ENCODE assay signal across 27 cellular contexts in genomic region chr2:126860395-126860794, GRCh38. TPM values are rescaled to one million over a fixed set of nuclear protein-coding genes. Genes with fewer than 3 reads are reported as not detected.
DNase-seq lines count a peak whose midpoint lies in the region; ATAC-seq and TF ChIP-seq lines count a peak whose summit lies in the region.
"Had no signal": no experiment of that assay in that cellular context is flagged by ENCODE, and none has a peak within 500 bp of the region (broad histone marks: within the 10 kb centered on the region; RNA-seq: fewer than 3 reads in every experiment).

No MANE protein-coding gene starts in this region.

- RAD21 ChIA-PET in HCT116 (lab: Charles Lee; ENCODE audit: low non-redundant PET in 1 of 2, low total read pairs in 2 of 2, uncharacterized antibody in 2 of 2, unreplicated experiment in 2 of 2) = no interaction called here

- no peaks in the 10 kb centered on the region for H3K4me1 Mint-ChIP-seq in activated CD8-positive, alpha-beta memory T cell treated with anti-CD3 and anti-CD28 coated beads, Interleukin-2, amount 10 ng/mL, durations not matched to agents 7 days and 5 days
- H3K4me1 Mint-ChIP-seq: CD4-positive, alpha-beta memory T cell had no signal

- no peak overlapping the region for H3K27ac ChIP-seq in HCT116 (ENCODE audit: low read depth, low read length)
- H3K27ac ChIP-seq in coronary artery = no peak overlapping the region
- no peak overlapping the region for H3K27ac ChIP-seq in osteoblast (ENCODE audit: low read depth, low read length)
- H3K27ac ChIP-seq: BLaER1 treated with 17β-estradiol and CSF1 and Interleukin-3, amounts not matched to agents 10 nM and 100 nM; PC-9 had no signal

- no TSS peak for BruUV-seq in HCT116 (replicated peaks; lab: Mats Ljungman, UMichigan)

- no peaks in the 10 kb centered on the region for H3K9me3 Mint-ChIP-seq in activated CD8-positive, alpha-beta memory T cell treated with anti-CD3 and anti-CD28 coated beads, Interleukin-2, amount 10 ng/mL, durations not matched to agents 7 days and 5 days (ENCODE audit: low read depth)

- no peak for ATAC-seq in activated CD8-positive, alpha-beta memory T cell treated with anti-CD3 and anti-CD28 coated beads, Interleukin-2, amount 10 ng/mL, durations not matched to agents 7 days and 5 days
- ATAC-seq in HCT116 = 0 out of 2 replicates have a peak, but pooled peaks have one; percentile 55

- H3K9ac ChIP-seq in HCT116 (ENCODE audit: low read length) = no peak overlapping the region
- H3K9ac ChIP-seq: BLaER1 treated with 17β-estradiol and CSF1 and Interleukin-3, amounts not matched to agents 10 nM and 100 nM had no signal

- H3K4me2 ChIP-seq in HCT116 (ENCODE audit: low read length) = no peak overlapping the region
- H3K4me2 ChIP-seq in osteoblast (ENCODE audit: insufficient read depth, low read length) = no peak overlapping the region
- H3K4me2 ChIP-seq: BLaER1 treated with 17β-estradiol and CSF1 and Interleukin-3, amounts not matched to agents 10 nM and 100 nM; PC-9 had no signal

- H3K9me3 ChIP-seq in HCT116 (ENCODE audit: control insufficient read depth in 1 of 2, insufficient read depth in 1 of 2, low read depth in 1 of 2, low read length in 2 of 2) (no peaks in the 10 kb centered on the region), osteoblast (ENCODE audit: low read depth, low read length) (no peaks in the 10 kb centered on the region)
- H3K9me3 ChIP-seq: Caco-2 had no signal

- no peaks in the 10 kb centered on the region for H3K27me3 Mint-ChIP-seq in activated CD8-positive, alpha-beta memory T cell treated with anti-CD3 and anti-CD28 coated beads, Interleukin-2, amount 10 ng/mL, durations not matched to agents 7 days and 5 days

- DNase-seq in activated CD8-positive, alpha-beta memory T cell treated with anti-CD3 and anti-CD28 coated beads for 24 hours = peak; percentile 17
- DNase-seq in activated CD8-positive, alpha-beta memory T cell treated with anti-CD3 and anti-CD28 coated beads, Interleukin-2, amount 10 ng/mL, durations not matched to agents 7 days and 5 days = no peak
- DNase-seq in HCT116 (ENCODE audit: low read depth, low spot score) = no peak
- peak; percentile 33 for DNase-seq in coronary artery (ENCODE audit: low spot score)
- DNase-seq in osteoblast (ENCODE audit: insufficient read length, low spot score, missing footprints) = peak; percentile 65
- DNase-seq in cerebellar cortex (ENCODE audit: low spot score) = no peak
- DNase-seq in NCI-H2227 treated with DMSO at 0.1 percent for 48 hours (lab: John Stamatoyannopoulos, UW) = no peak
- no peak for DNase-seq in DMS114 treated with DMSO at 0.1 percent for 48 hours (lab: John Stamatoyannopoulos, UW; ENCODE audit: unreplicated experiment)
- DNase-seq: AML-193; CD4-positive, alpha-beta memory T cell; DND-41; KBM-7; MV-4-11; NCI-H1105; NCI-H1436 treated with DMSO at 0.1 percent for 48 hours; NCI-H187 treated with DMSO at 0.1 percent for 48 hours; NCI-H2171 treated with DMSO at 0.1 percent for 48 hours; NCI-H748 treated with DMSO at 0.1 percent for 48 hours; NK-92 treated with Interleukin-12 subunit alpha and Interleukin-12 subunit beta, amount 100 ng/mL, for 24 hours; PC-9; Right ventricle myocardium superior had no signal

- H4K20me1 ChIP-seq in HCT116 (ENCODE audit: insufficient read depth) = no peaks in the 10 kb centered on the region
- no peaks in the 10 kb centered on the region for H4K20me1 ChIP-seq in osteoblast (ENCODE audit: insufficient read depth, low read length)
- H4K20me1 ChIP-seq: BLaER1 treated with 17β-estradiol and CSF1 and Interleukin-3, amounts not matched to agents 10 nM and 100 nM had no signal

- TF ChIP-seq POLR2A in HCT116 (IDR thresholded peaks at IDR 0.05; ENCODE audit: borderline replicate concordance, extremely low read depth, insufficient read depth, insufficient read length) = no peak

- H3K4me1 ChIP-seq in HCT116 (ENCODE audit: control insufficient read depth in 1 of 2, insufficient read depth in 2 of 2, low read length in 2 of 2) (no peaks in the 10 kb centered on the region), osteoblast (ENCODE audit: insufficient read depth, low read length) (no peaks in the 10 kb centered on the region)
- H3K4me1 ChIP-seq: Caco-2 had no signal

- H3K9me2 ChIP-seq in HCT116 (ENCODE audit: insufficient read depth) = no peaks in the 10 kb centered on the region

- H3K27me3 ChIP-seq in HCT116 (ENCODE audit: insufficient read depth, low read length) = peaks cover 39% of the 10 kb centered on the region; the same call in 1 of the 2 replicates
- no peaks in the 10 kb centered on the region for H3K27me3 ChIP-seq in osteoblast (ENCODE audit: insufficient read depth, low read length)
- H3K27me3 ChIP-seq: BLaER1 treated with 17β-estradiol and CSF1 and Interleukin-3, amounts not matched to agents 10 nM and 100 nM had no signal

- TF ChIP-seq CTCF in HCT116 (IDR thresholded peaks at IDR 0.05 in 2 of 3, conservative IDR thresholded peaks at IDR 0.05 in 1 of 3; ENCODE audit: borderline replicate concordance in 1 of 3, insufficient read depth in 1 of 3, low read depth in 2 of 3, low read length in 2 of 3) = no peak; a peak in 1 of 6 replicates
- TF ChIP-seq CTCF in coronary artery (IDR thresholded peaks at IDR 0.05) = no peak
- no peak for TF ChIP-seq CTCF in osteoblast (IDR thresholded peaks at IDR 0.05; ENCODE audit: extremely low read depth, low read depth, low read length)

- no peak for TF ChIP-seq RAD21 in HCT116 (IDR thresholded peaks at IDR 0.05; ENCODE audit: low read depth)

- no peaks in the 10 kb centered on the region for H3K79me2 ChIP-seq in HCT116 (ENCODE audit: insufficient read depth, low read length)
- H3K79me2 ChIP-seq in osteoblast (ENCODE audit: insufficient read depth, low read length) = no peaks in the 10 kb centered on the region

- H3K4me3 ChIP-seq in HCT116 (replicated peaks in 1 of 2; ENCODE audit: low read depth in 1 of 2, low read length in 2 of 2) = no peak overlapping the region
- H3K4me3 ChIP-seq in coronary artery = no peak overlapping the region
- H3K4me3 ChIP-seq in osteoblast (ENCODE audit: insufficient read depth, low read length) = no peak overlapping the region
- H3K4me3 ChIP-seq: BLaER1 treated with 17β-estradiol and CSF1 and Interleukin-3, amounts not matched to agents 10 nM and 100 nM; PC-9 had no signal

- H3K36me3 Mint-ChIP-seq in activated CD8-positive, alpha-beta memory T cell treated with anti-CD3 and anti-CD28 coated beads, Interleukin-2, amount 10 ng/mL, durations not matched to agents 7 days and 5 days = no peaks in the 10 kb centered on the region
- H3K36me3 Mint-ChIP-seq: CD4-positive, alpha-beta memory T cell had no signal

- no peak overlapping the region for H2AFZ ChIP-seq in HCT116 (ENCODE audit: low read depth, low read length, poor library complexity, severe bottlenecking)
- H2AFZ ChIP-seq in osteoblast (ENCODE audit: low read length) = no peak overlapping the region
- H2AFZ ChIP-seq: PC-9 had no signal

- intact Hi-C loops in HCT116 (cut with micrococcal nuclease) = no loop called here

- POLR2A ChIA-PET in HCT116 (lab: Charles Lee) = no interaction called here

- H3K36me3 ChIP-seq in HCT116 (ENCODE audit: control insufficient read depth in 1 of 2, insufficient read depth in 2 of 2, low read length in 2 of 2) = no peaks in the 10 kb centered on the region
- no peaks in the 10 kb centered on the region for H3K36me3 ChIP-seq in osteoblast (ENCODE audit: insufficient read depth, low read length)
- H3K36me3 ChIP-seq: BLaER1 treated with 17β-estradiol and CSF1 and Interleukin-3, amounts not matched to agents 10 nM and 100 nM had no signal

- H3K4me3 Mint-ChIP-seq in activated CD8-positive, alpha-beta memory T cell treated with anti-CD3 and anti-CD28 coated beads, Interleukin-2, amount 10 ng/mL, durations not matched to agents 7 days and 5 days = no peak overlapping the region
- H3K4me3 Mint-ChIP-seq: CD4-positive, alpha-beta memory T cell had no signal

- CTCF ChIA-PET in activated CD8-positive, alpha-beta memory T cell treated with anti-CD3 and anti-CD28 coated beads, Interleukin-2, amount 10 ng/mL, durations not matched to agents 7 days and 5 days (lab: Charles Lee) = no interaction called here
- CTCF ChIA-PET in HCT116 (lab: Charles Lee) = interaction anchor here (0.5 kb wide), 1 partner anchor 27 kb away, joined by 3 read pairs; no protein-coding TSS in a partner anchor

- no peak overlapping the region for H3K27ac Mint-ChIP-seq in activated CD8-positive, alpha-beta memory T cell treated with anti-CD3 and anti-CD28 coated beads, Interleukin-2, amount 10 ng/mL, durations not matched to agents 7 days and 5 days
- H3K27ac Mint-ChIP-seq: CD4-positive, alpha-beta memory T cell had no signal

TF ChIP-seq in HCT116, 20 proteins besides CTCF, POLR2A, EP300 and RAD21 (continues in another document):
- TF ChIP-seq SIN3A (IDR thresholded peaks at IDR 0.05; ENCODE audit: low read depth) = no peak
- no peak for TF ChIP-seq REST (IDR thresholded peaks at IDR 0.05; ENCODE audit: low read depth)
- no peak for TF ChIP-seq MAX (IDR thresholded peaks at IDR 0.05)

RNA-seq across cellular contexts. Expression of gene TEX51, which starts 38.3 kb away (rescaled TPM):
- total RNA-seq in activated CD8-positive, alpha-beta memory T cell treated with anti-CD3 and anti-CD28 coated beads, Interleukin-2, amount 10 ng/mL, durations not matched to agents 7 days and 5 days = not detected
- total RNA-seq in HCT116 (2021; ENCODE audit: unreplicated experiment) (not detected), osteoblast (not detected in 2 replicates)
- not detected in 2 replicates for polyA plus RNA-seq in HCT116 (2012)
- total RNA-seq: Caco-2; CD4-positive, alpha-beta memory T cell; HT1080; LHCN-M2; MCF 10A; PC-9; Right ventricle myocardium superior; RPMI7951 had no signal
- polyA plus RNA-seq: CD4-positive, alpha-beta memory T cell had no signal

Comparison
In these comparisons a context has a peak if more than half of its experiments do, and no peak if none do; other contexts are left out.
1. DNase-seq: peak in activated CD8-positive, alpha-beta memory T cell treated with anti-CD3 and anti-CD28 coated beads for 24 hours (single experiment), coronary artery (single experiment) and osteoblast (single experiment); none in activated CD8-positive, alpha-beta memory T cell treated with anti-CD3 and anti-CD28 coated beads, Interleukin-2, amount 10 ng/mL, durations not matched to agents 7 days and 5 days (single experiment), HCT116 (single experiment), cerebellar cortex (single experiment), NCI-H2227 treated with DMSO at 0.1 percent for 48 hours (single experiment) and DMS114 treated with DMSO at 0.1 percent for 48 hours (single experiment).